In genomic region chr13:44219808-44220544, GRCh38 we compare ENCODE assay signal across 12 cellular contexts.
DNase-seq lines count a peak whose midpoint lies in the region; ATAC-seq and TF ChIP-seq lines count a peak whose summit lies in the region.
"Had no signal": no experiment of that assay in that cellular context is flagged by ENCODE, and none has a peak within 500 bp of the region (broad histone marks: within the 10 kb centered on the region; RNA-seq: fewer than 3 reads in every experiment).

No MANE protein-coding gene starts in this region.

- no peaks in the 10 kb centered on the region for H3K36me3 Mint-ChIP-seq in chondrocyte (ENCODE audit: low read depth)

- TF ChIP-seq EP300 in upper lobe of left lung (IDR thresholded peaks at IDR 0.05), result no peak

- peak overlapping the region in 11 of 12 donors; percentile 34 to 82 (median 57) for H3K27ac ChIP-seq in heart left ventricle
- H3K27ac ChIP-seq in upper lobe of left lung, result peak overlapping the region; percentile 56 to 80 (median 74)

- H3K27me3 Mint-ChIP-seq in chondrocyte (ENCODE audit: low read depth), result no peaks in the 10 kb centered on the region

- H3K4me3 Mint-ChIP-seq in chondrocyte (ENCODE audit: unreplicated experiment), result no peak overlapping the region
- H3K4me3 Mint-ChIP-seq: GM23338 had no signal

- H3K36me3 ChIP-seq in heart left ventricle, result no peaks in the 10 kb centered on the region
- no peaks in the 10 kb centered on the region for H3K36me3 ChIP-seq in mucosa of stomach (ENCODE audit: control insufficient read depth, insufficient read depth, low read length)
- no peaks in the 10 kb centered on the region for H3K36me3 ChIP-seq in upper lobe of left lung

- H3K4me3 ChIP-seq in heart left ventricle (no peak overlapping the region), mucosa of stomach (ENCODE audit: low read length) (no peak overlapping the region), upper lobe of left lung (no peak overlapping the region)
- H3K4me3 ChIP-seq: GM23338 had no signal

- H3K9ac ChIP-seq in mucosa of stomach (ENCODE audit: low read length), result peak overlapping the region; percentile 43

- H3K4me1 Mint-ChIP-seq in chondrocyte (ENCODE audit: low read depth), result peaks cover 32% of the 10 kb centered on the region

- WGBS in heart left ventricle, 4 donors, result 85 to 91% (median 88%) methylated on average over 10 to 11 of the region's 11 CpGs
- 86 to 87% methylated on average over 11 of the region's 11 CpGs for WGBS in upper lobe of left lung, 2 donors

- DNase-seq in heart left ventricle (no peak), Right ventricle myocardium superior (no peak), chondrocyte (ENCODE audit: low spot score) (no peak), upper lobe of left lung (no peak), GF-D8 (lab: John Stamatoyannopoulos, UW) (no peak), LoVo (ENCODE audit: low spot score) (no peak)
- DNase-seq: 8988T; activated T-cell treated with anti-CD3 and anti-CD28 coated beads, Interleukin-2, amount 50 U/mL, for 48 hours; NCI-H1105 had no signal

- peaks cover 4% of the 10 kb centered on the region for H3K9me3 Mint-ChIP-seq in chondrocyte (ENCODE audit: low read depth)
- H3K9me3 Mint-ChIP-seq: GM23338 had no signal

- H3K9me3 ChIP-seq in heart left ventricle (no peaks in the 10 kb centered on the region), mucosa of stomach (ENCODE audit: control insufficient read depth, low read length) (no peaks in the 10 kb centered on the region), upper lobe of left lung (no peaks in the 10 kb centered on the region)

- no peaks in the 10 kb centered on the region for H3K27me3 ChIP-seq in heart left ventricle
- no peaks in the 10 kb centered on the region for H3K27me3 ChIP-seq in mucosa of stomach (ENCODE audit: control insufficient read depth, insufficient read depth, low read length)
- H3K27me3 ChIP-seq in upper lobe of left lung, result no peaks in the 10 kb centered on the region

- TF ChIP-seq CTCF in heart left ventricle (IDR thresholded peaks at IDR 0.05), result no peak
- TF ChIP-seq CTCF in chondrocyte (IDR thresholded peaks at IDR 0.05), result no peak
- no peak for TF ChIP-seq CTCF in upper lobe of left lung (IDR thresholded peaks at IDR 0.05)

- ATAC-seq in heart left ventricle (peak in 2 of 4 donors; percentile 2 to 23), Right ventricle myocardium superior (ENCODE audit: poor library complexity) (no peak), upper lobe of left lung (ENCODE audit: low FRiP score in 2 of 2) (no peak), GM21381 (IDR thresholded peaks at IDR 0.05; ENCODE audit: unreplicated experiment) (no peak)
- ATAC-seq: GM23338 had no signal

- intact Hi-C loops in heart left ventricle (cut with DNase I) (no loop called here), Right ventricle myocardium superior (cut with DNase I) (no loop called here)

- no peak for TF ChIP-seq POLR2A in heart left ventricle (IDR thresholded peaks at IDR 0.05)
- no peak for TF ChIP-seq POLR2A in upper lobe of left lung (IDR thresholded peaks at IDR 0.05)

- peak overlapping the region; percentile 52 for H3K27ac Mint-ChIP-seq in chondrocyte (ENCODE audit: unreplicated experiment)
- H3K27ac Mint-ChIP-seq: GM23338 had no signal

- H3K4me1 ChIP-seq in heart left ventricle, result peaks cover 0 to 51% (median 18%) of the 10 kb centered on the region in 12 donors
- H3K4me1 ChIP-seq in mucosa of stomach (ENCODE audit: control insufficient read depth, insufficient read depth, low read length), result peaks cover 39% of the 10 kb centered on the region
- peaks cover 6 to 34% (median 26%) of the 10 kb centered on the region in 4 donors for H3K4me1 ChIP-seq in upper lobe of left lung
